Comparison of ENCODE assay signal across 20 cellular contexts in the genomic region with DNA sequence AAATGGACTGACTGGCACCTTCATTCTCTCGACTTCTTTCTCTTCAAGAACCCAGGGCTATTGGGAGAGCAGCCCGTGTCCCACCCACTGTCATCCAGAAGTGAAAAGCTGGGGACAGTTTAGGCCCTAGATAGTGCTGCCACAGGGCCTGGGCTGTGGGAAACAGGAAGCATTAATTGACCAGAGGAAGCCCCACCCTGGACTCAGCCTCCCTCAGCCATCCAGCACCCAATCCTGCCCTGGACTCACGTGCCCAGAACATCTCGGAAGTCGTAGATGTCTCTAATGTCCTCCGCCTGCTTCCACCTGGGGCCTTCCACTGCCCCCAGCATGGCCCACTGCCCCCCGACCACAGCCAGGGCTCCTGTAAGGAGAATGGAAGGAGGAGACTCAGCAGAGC. TPM values are rescaled to one million over a fixed set of nuclear protein-coding genes. Genes with fewer than 3 reads are reported as not detected.
DNase-seq lines count a peak whose midpoint lies in the region; ATAC-seq, FAIRE-seq and TF ChIP-seq lines count a peak whose summit lies in the region.
"Had no signal": no experiment of that assay in that cellular context is flagged by ENCODE, and none has a peak within 500 bp of the region (broad histone marks: within the 10 kb centered on the region; RNA-seq: fewer than 3 reads in every experiment).

No MANE protein-coding gene starts in this region.

- H3K27me3 ChIP-seq in K562 (ENCODE audit: control insufficient read depth in 2 of 2, insufficient read depth in 2 of 2, low read length in 2 of 2) (no peaks in the 10 kb centered on the region), right cardiac atrium (ENCODE audit: control insufficient read depth, insufficient read depth) (no peaks in the 10 kb centered on the region), thoracic aorta (replicated peaks; ENCODE audit: insufficient read depth) (no peaks in the 10 kb centered on the region)

- BruUV-seq in K562 (replicated peaks; lab: Mats Ljungman, UMichigan) = no TSS peak

- H3K27ac ChIP-seq in K562 (ENCODE audit: extremely low read depth, low read depth, low read length) = no peak overlapping the region
- peak overlapping the region; percentile 36 for H3K27ac ChIP-seq in right cardiac atrium (ENCODE audit: low read length)
- H3K27ac ChIP-seq in thoracic aorta = peak overlapping the region; percentile 30 to 31
- H3K27ac ChIP-seq: foreskin keratinocyte, GM23248 had no signal

- no peak for DNase-seq in activated CD8-positive, alpha-beta T cell treated with anti-CD3 and anti-CD28 coated beads for 36 hours
- DNase-seq in activated CD8-positive, alpha-beta T cell treated with anti-CD3 and anti-CD28 coated beads, Interleukin-2, amount 10 ng/mL, durations not matched to agents 7 days and 5 days = no peak
- DNase-seq in K562 (ENCODE audit: extremely low read depth in 1 of 4, low spot score in 3 of 4) (no peak), right cardiac atrium (peak in 2 of 3 donors; percentile 64 to 76), thoracic aorta (ENCODE audit: low spot score) (no peak), NOMO-1 treated with dmso at 0.1 percent for 144 hours (lab: John Stamatoyannopoulos, UW; ENCODE audit: unreplicated experiment) (no peak), GM12892 (ENCODE audit: insufficient read length) (no peak), DMS153 (lab: John Stamatoyannopoulos, UW) (no peak)
- DNase-seq: activated naive CD4-positive, alpha-beta T cell treated with anti-CD3 and anti-CD28 coated beads for 36 hours; Caco-2; endodermal cell; foreskin keratinocyte; mesendoderm; NCI-H446 treated with DMSO at 0.1 percent for 48 hours; SK-N-SH; stimulated activated CD4-positive, alpha-beta T cell treated with anti-CD3 and anti-CD28 coated beads, Interleukin-2, amount 100 ng/mL, for 48 hours; stimulated activated CD8-positive, alpha-beta memory T cell treated with anti-CD3 and anti-CD28 coated beads, Interleukin-4, amount 100 ng/mL, for 48 hours had no signal

- intact Hi-C loops in activated CD8-positive, alpha-beta T cell treated with anti-CD3 and anti-CD28 coated beads for 36 hours (cut with micrococcal nuclease) = no loop called here
- intact Hi-C loops in K562 (cut with micrococcal nuclease) = no loop called here
- intact Hi-C loops in right cardiac atrium (cut with DNase I) = no loop called here

- H3K9me1 ChIP-seq in K562 (ENCODE audit: control insufficient read depth, insufficient read depth, low read length) = no peaks in the 10 kb centered on the region

- peak overlapping the region in 1 of 2 experiments; percentile 85; a peak in 2 of 4 replicates for H3K9ac ChIP-seq in K562 (ENCODE audit: insufficient read depth in 1 of 2, low read depth in 2 of 2, low read length in 2 of 2)
- H3K9ac ChIP-seq: SK-N-SH had no signal

- H3K36me3 ChIP-seq in K562 (ENCODE audit: control insufficient read depth, insufficient read depth, low read length) (no peaks in the 10 kb centered on the region), thoracic aorta (peaks cover 6% of the 10 kb centered on the region)

- WGBS in K562 (ENCODE audit: insufficient coverage, low coverage, missing lambda C conversion rate) = 42% methylated on average over 7 of the region's 7 CpGs
- WGBS in right cardiac atrium = 50% methylated on average over 7 of the region's 7 CpGs

- ATAC-seq in activated CD8-positive, alpha-beta T cell treated with anti-CD3 and anti-CD28 coated beads for 36 hours = no peak
- no peak for ATAC-seq in activated CD8-positive, alpha-beta T cell treated with anti-CD3 and anti-CD28 coated beads, Interleukin-2, amount 10 ng/mL, durations not matched to agents 7 days and 5 days
- ATAC-seq in K562 = no peak
- peak; percentile 39 to 73 for ATAC-seq in right cardiac atrium
- ATAC-seq in thoracic aorta (ENCODE audit: insufficient number of reproducible peaks, low FRiP score, low read depth) = no peak
- ATAC-seq: foreskin keratinocyte, GM12878 had no signal

- H3K4me3 ChIP-seq in K562 (no peak overlapping the region), right cardiac atrium (ENCODE audit: low read length) (no peak overlapping the region), thoracic aorta (no peak overlapping the region)
- H3K4me3 ChIP-seq: GM12878, GM23248 had no signal

- CTCF ChIA-PET in activated CD8-positive, alpha-beta T cell treated with anti-CD3 and anti-CD28 coated beads for 36 hours (lab: Charles Lee) = interaction anchor here (0.7 kb wide), 1 partner anchor 164 kb away, joined by 4 read pairs; no protein-coding TSS in a partner anchor
- CTCF ChIA-PET in activated CD8-positive, alpha-beta T cell treated with anti-CD3 and anti-CD28 coated beads, Interleukin-2, amount 10 ng/mL, durations not matched to agents 7 days and 5 days (lab: Charles Lee) = interaction anchor here (1.5 kb wide), 1 partner anchor 15 kb away, joined by 3 read pairs; no protein-coding TSS in a partner anchor
- CTCF ChIA-PET in K562 (lab: Yijun Ruan, JAX; ENCODE audit: low intra/inter-chr PET ratio) = no interaction called here

- no peak overlapping the region for H2AFZ ChIP-seq in K562 (ENCODE audit: low read depth, low read length)
- H2AFZ ChIP-seq: GM23248 had no signal

- H3K36me3 Mint-ChIP-seq in activated CD8-positive, alpha-beta T cell treated with anti-CD3 and anti-CD28 coated beads for 36 hours (ENCODE audit: low read depth) = peaks cover 28% of the 10 kb centered on the region
- H3K36me3 Mint-ChIP-seq in activated CD8-positive, alpha-beta T cell treated with anti-CD3 and anti-CD28 coated beads, Interleukin-2, amount 10 ng/mL, durations not matched to agents 7 days and 5 days (ENCODE audit: low read depth) = peaks cover 21% of the 10 kb centered on the region

- H3K4me1 Mint-ChIP-seq in activated CD8-positive, alpha-beta T cell treated with anti-CD3 and anti-CD28 coated beads for 36 hours (ENCODE audit: low read depth) = peaks cover 32% of the 10 kb centered on the region
- H3K4me1 Mint-ChIP-seq in activated CD8-positive, alpha-beta T cell treated with anti-CD3 and anti-CD28 coated beads, Interleukin-2, amount 10 ng/mL, durations not matched to agents 7 days and 5 days (ENCODE audit: low read depth) = peaks cover 38% of the 10 kb centered on the region

- in situ Hi-C loops in K562 (cut with MboI) = no loop called here

- no peaks in the 10 kb centered on the region for H4K20me1 ChIP-seq in K562 (replicated peaks; ENCODE audit: control insufficient read depth, insufficient read depth, low read length)

- no peaks in the 10 kb centered on the region for H3K27me3 Mint-ChIP-seq in activated CD8-positive, alpha-beta T cell treated with anti-CD3 and anti-CD28 coated beads for 36 hours
- no peaks in the 10 kb centered on the region for H3K27me3 Mint-ChIP-seq in activated CD8-positive, alpha-beta T cell treated with anti-CD3 and anti-CD28 coated beads, Interleukin-2, amount 10 ng/mL, durations not matched to agents 7 days and 5 days (ENCODE audit: low read depth)

- no peak for FAIRE-seq in K562 (lab: Jason Lieb, UNC)
- FAIRE-seq in GM12892 (lab: Jason Lieb, UNC) = no peak
- FAIRE-seq: bronchial epithelial cell, GM12878 had no signal

- TF ChIP-seq RAD21 in K562 (CRISPR knock-in tag; conservative IDR thresholded peaks at IDR 0.05 in 1 of 2, IDR thresholded peaks at IDR 0.05 in 1 of 2) = no peak

- POLR2A ChIA-PET in activated CD8-positive, alpha-beta T cell treated with anti-CD3 and anti-CD28 coated beads for 36 hours (lab: Charles Lee) = interaction anchor here (1.0 to 3.8 kb wide), 3 partner anchors 10 to 36 kb away, joined by 3 to 25 read pairs (median 6); a partner anchor contains a TSS
- POLR2A ChIA-PET in activated CD8-positive, alpha-beta T cell treated with anti-CD3 and anti-CD28 coated beads, Interleukin-2, amount 10 ng/mL, durations not matched to agents 7 days and 5 days (lab: Charles Lee) = no interaction called here
- POLR2A ChIA-PET in K562 (lab: Yijun Ruan, JAX) = interaction anchor here (0.7 to 1.3 kb wide), 6 partner anchors 11 to 20 kb away, joined by 3 to 5 read pairs (median 4); no protein-coding TSS in a partner anchor

- H3K27ac Mint-ChIP-seq in activated CD8-positive, alpha-beta T cell treated with anti-CD3 and anti-CD28 coated beads for 36 hours = no peak overlapping the region
- no peak overlapping the region for H3K27ac Mint-ChIP-seq in activated CD8-positive, alpha-beta T cell treated with anti-CD3 and anti-CD28 coated beads, Interleukin-2, amount 10 ng/mL, durations not matched to agents 7 days and 5 days
- H3K27ac Mint-ChIP-seq: activated naive CD4-positive, alpha-beta T cell treated with anti-CD3 and anti-CD28 coated beads for 36 hours; endodermal cell had no signal

- H3K9me3 Mint-ChIP-seq in activated CD8-positive, alpha-beta T cell treated with anti-CD3 and anti-CD28 coated beads for 36 hours = no peaks in the 10 kb centered on the region
- H3K9me3 Mint-ChIP-seq in activated CD8-positive, alpha-beta T cell treated with anti-CD3 and anti-CD28 coated beads, Interleukin-2, amount 10 ng/mL, durations not matched to agents 7 days and 5 days (ENCODE audit: insufficient read depth) = no peaks in the 10 kb centered on the region
- H3K9me3 Mint-ChIP-seq: activated naive CD4-positive, alpha-beta T cell treated with anti-CD3 and anti-CD28 coated beads for 36 hours; endodermal cell had no signal

- no peaks in the 10 kb centered on the region for H3K9me3 ChIP-seq in K562 (replicated peaks; ENCODE audit: control insufficient read depth, insufficient read depth, low read depth, low read length)
- no peaks in the 10 kb centered on the region for H3K9me3 ChIP-seq in right cardiac atrium (ENCODE audit: control insufficient read depth, low read length)
- no peaks in the 10 kb centered on the region for H3K9me3 ChIP-seq in thoracic aorta
- H3K9me3 ChIP-seq: Caco-2, SK-N-SH had no signal

- no peak for TF ChIP-seq EP300 in K562 (IDR thresholded peaks at IDR 0.05; ENCODE audit: low read length)

- peak overlapping the region; percentile 16 for H3K4me3 Mint-ChIP-seq in activated CD8-positive, alpha-beta T cell treated with anti-CD3 and anti-CD28 coated beads for 36 hours
- H3K4me3 Mint-ChIP-seq in activated CD8-positive, alpha-beta T cell treated with anti-CD3 and anti-CD28 coated beads, Interleukin-2, amount 10 ng/mL, durations not matched to agents 7 days and 5 days = no peak overlapping the region
- H3K4me3 Mint-ChIP-seq: activated naive CD4-positive, alpha-beta T cell treated with anti-CD3 and anti-CD28 coated beads for 36 hours; endodermal cell had no signal

- H3K79me2 ChIP-seq in K562 (ENCODE audit: control insufficient read depth, insufficient read depth, low read length) = no peaks in the 10 kb centered on the region

- H3K4me2 ChIP-seq in K562 (ENCODE audit: insufficient read depth, low read length) = no peak overlapping the region

- H3K4me1 ChIP-seq in K562 (replicated peaks in 1 of 2; ENCODE audit: control insufficient read depth in 2 of 2, insufficient read depth in 2 of 2, low read length in 2 of 2) = peaks cover 0 to 19% of the 10 kb centered on the region in 2 experiments; a peak in 3 of 5 replicates
- peaks cover 5% of the 10 kb centered on the region for H3K4me1 ChIP-seq in right cardiac atrium (ENCODE audit: control insufficient read depth, insufficient read depth, low read length)
- H3K4me1 ChIP-seq in thoracic aorta (ENCODE audit: control insufficient read depth in 1 of 2, low read depth in 2 of 2) = peaks cover 32 to 37% of the 10 kb centered on the region in 2 donors
- H3K4me1 ChIP-seq: foreskin keratinocyte had no signal

- no peak for TF ChIP-seq POLR2A in K562 (conservative IDR thresholded peaks at IDR 0.05)
- TF ChIP-seq POLR2A in GM12892 (IDR thresholded peaks at IDR 0.05; ENCODE audit: low read depth, low read length) = no peak

- no peak for TF ChIP-seq CTCF in activated CD8-positive, alpha-beta T cell treated with anti-CD3 and anti-CD28 coated beads for 36 hours (IDR thresholded peaks at IDR 0.05)
- TF ChIP-seq CTCF in K562 (IDR thresholded peaks at IDR 0.05 in 2 of 3, conservative IDR thresholded peaks at IDR 0.05 in 1 of 3; ENCODE audit: insufficient read depth in 2 of 3, low read depth in 1 of 3, low read length in 3 of 3) = no peak
- TF ChIP-seq CTCF in thoracic aorta (IDR thresholded peaks at IDR 0.05) = no peak

RNA-seq across cellular contexts. Expression of a gene that starts 2.3 kb away (rescaled TPM):
- 10 to 100 TPM; 41.7 to 45.7 TPM for total RNA-seq in activated CD8-positive, alpha-beta T cell treated with anti-CD3 and anti-CD28 coated beads for 36 hours
- total RNA-seq in activated CD8-positive, alpha-beta T cell treated with anti-CD3 and anti-CD28 coated beads, Interleukin-2, amount 10 ng/mL, durations not matched to agents 7 days and 5 days = 10 to 100 TPM; 33.5 to 35.7 TPM
- total RNA-seq in K562 (2011; cell fraction: chromatin; rRNA removed; ENCODE audit: low replicate concordance) = 2.0 and 4.8 TPM in 2 replicates
- 4.2 and 4.6 TPM in 2 replicates for total RNA-seq in K562 (2011; cell fraction: nucleolus; rRNA removed)
- total RNA-seq in K562 (2011; cell fraction: nucleoplasm; rRNA removed) = 2.3 and 3.2 TPM in 2 replicates
- total RNA-seq in K562 (2014; rRNA removed) (10.7 and 13.9 TPM in 2 replicates), K562 (2014; rRNA removed; fragmentation: Illumina TruSeq; extraction: Trizol) (4.4 and 4.7 TPM in 2 replicates), K562 (2015; rRNA removed; fragmentation: Illumina TruSeq; extraction: Trizol) (6.1 and 6.6 TPM in 2 replicates), K562 (2021) (5.2 and 6.2 TPM in 2 replicates), right cardiac atrium (10 to 100 TPM; 20.1 to 24.9 (median 21.0) TPM), thoracic aorta (10 to 100 TPM; 50.9 to 69.7 TPM)
- polyA plus RNA-seq in K562 (2011; rRNA removed) (7.3 and 8.4 TPM in 2 replicates), K562 (2014; fragmentation: Illumina TruSeq; extraction: Trizol) (6.0 and 6.2 TPM in 2 replicates), K562 (2014; fragmentation: Nextera tagmentation; extraction: Ambion mirVana) (under 1 TPM; 0.23 to 0.39 TPM), K562 (2014; rRNA removed) (7.7 and 10.6 TPM in 2 replicates), right cardiac atrium (22.1 TPM)
- 5.8 and 12.1 TPM in 2 replicates for polyA plus RNA-seq in K562 (2011; cell fraction: cytosol; rRNA removed)
- polyA plus RNA-seq in K562 (2011; cell fraction: nucleus; rRNA removed) = 6.0 and 9.9 TPM in 2 replicates
- polyA plus RNA-seq in K562 (2012) = 7.7 and 9.7 TPM in 2 replicates
- polyA minus RNA-seq in K562 (2011; rRNA and poly(A)+ RNA removed) = 2.6 and 2.9 TPM in 2 replicates
- polyA minus RNA-seq in K562 (2011; cell fraction: cytosol; rRNA and poly(A)+ RNA removed) = 3.1 and 3.6 TPM in 2 replicates
- 1.3 and 2.4 TPM in 2 replicates for polyA minus RNA-seq in K562 (2011; cell fraction: nucleus; rRNA and poly(A)+ RNA removed)
- polyA plus RNA-seq in GM12892 (2012; ENCODE audit: missing spikeins) = 3.3 TPM

RNA-seq across cellular contexts. Expression of a gene that starts 17.7 kb away (rescaled TPM):
- 10 to 100 TPM; 32.4 to 39.3 TPM for total RNA-seq in activated CD8-positive, alpha-beta T cell treated with anti-CD3 and anti-CD28 coated beads for 36 hours
- total RNA-seq in activated CD8-positive, alpha-beta T cell treated with anti-CD3 and anti-CD28 coated beads, Interleukin-2, amount 10 ng/mL, durations not matched to agents 7 days and 5 days = 10 to 100 TPM; 36.9 to 37.7 TPM
- 74.9 and 150 TPM in 2 replicates for total RNA-seq in K562 (2011; cell fraction: chromatin; rRNA removed; ENCODE audit: low replicate concordance)
- total RNA-seq in K562 (2011; cell fraction: nucleolus; rRNA removed) = 93.6 and 122 TPM in 2 replicates
- total RNA-seq in K562 (2011; cell fraction: nucleoplasm; rRNA removed) = 99.4 and 140 TPM in 2 replicates
- 27.6 and 39.3 TPM in 2 replicates for total RNA-seq in K562 (2014; rRNA removed)
- 14.6 and 18.2 TPM in 2 replicates for total RNA-seq in K562 (2014; rRNA removed; fragmentation: Illumina TruSeq; extraction: Trizol)
- 26.4 and 27.5 TPM in 2 replicates for total RNA-seq in K562 (2015; rRNA removed; fragmentation: Illumina TruSeq; extraction: Trizol)
- 23.6 and 25.7 TPM in 2 replicates for total RNA-seq in K562 (2021)
- polyA plus RNA-seq in K562 (2011; rRNA removed) = 26.6 and 31.0 TPM in 2 replicates
- polyA plus RNA-seq in K562 (2011; cell fraction: cytosol; rRNA removed) = 27.6 and 51.7 TPM in 2 replicates
- polyA plus RNA-seq in K562 (2011; cell fraction: nucleus; rRNA removed) = 41.4 and 56.0 TPM in 2 replicates
- polyA plus RNA-seq in K562 (2012) = 23.4 and 31.1 TPM in 2 replicates
- 32.3 and 33.0 TPM in 2 replicates for polyA plus RNA-seq in K562 (2014; fragmentation: Illumina TruSeq; extraction: Trizol)
- 10 to 100 TPM in 1 of 2 experiments, 1 to 10 TPM in 1; 6.6 to 12.0 TPM for polyA plus RNA-seq in K562 (2014; fragmentation: Nextera tagmentation; extraction: Ambion mirVana)
- 24.4 and 26.5 TPM in 2 replicates for polyA plus RNA-seq in K562 (2014; rRNA removed)
- polyA minus RNA-seq in K562 (2011; rRNA and poly(A)+ RNA removed) = 38.9 and 47.9 TPM in 2 replicates
- 16.7 and 29.9 TPM in 2 replicates for polyA minus RNA-seq in K562 (2011; cell fraction: cytosol; rRNA and poly(A)+ RNA removed)
- polyA minus RNA-seq in K562 (2011; cell fraction: nucleus; rRNA and poly(A)+ RNA removed) = 52.4 and 57.1 TPM in 2 replicates
- 10 to 100 TPM in 3 of 4 donors, 1 to 10 TPM in 1; 9.6 to 15.5 (median 15.1) TPM for total RNA-seq in right cardiac atrium
- 13.4 TPM for polyA plus RNA-seq in right cardiac atrium
- 10 to 100 TPM; 23.0 to 26.3 TPM for total RNA-seq in thoracic aorta
- polyA plus RNA-seq in GM12892 (2012; ENCODE audit: missing spikeins) = 18.4 TPM

RNA-seq across cellular contexts. Expression of a gene that starts 24.9 kb away (rescaled TPM):
- total RNA-seq in activated CD8-positive, alpha-beta T cell treated with anti-CD3 and anti-CD28 coated beads for 36 hours = 10 to 100 TPM; 57.5 to 58.3 TPM
- 10 to 100 TPM; 83.2 to 85.6 TPM for total RNA-seq in activated CD8-positive, alpha-beta T cell treated with anti-CD3 and anti-CD28 coated beads, Interleukin-2, amount 10 ng/mL, durations not matched to agents 7 days and 5 days
- total RNA-seq in K562 (2011; cell fraction: chromatin; rRNA removed; ENCODE audit: low replicate concordance) = 29.0 and 52.4 TPM in 2 replicates
- 42.1 and 48.7 TPM in 2 replicates for total RNA-seq in K562 (2011; cell fraction: nucleolus; rRNA removed)
- 34.6 and 42.7 TPM in 2 replicates for total RNA-seq in K562 (2011; cell fraction: nucleoplasm; rRNA removed)
- total RNA-seq in K562 (2014; rRNA removed) (110 and 136 TPM in 2 replicates), K562 (2014; rRNA removed; fragmentation: Illumina TruSeq; extraction: Trizol) (32.7 and 40.6 TPM in 2 replicates), K562 (2015; rRNA removed; fragmentation: Illumina TruSeq; extraction: Trizol) (74.5 and 74.8 TPM in 2 replicates), K562 (2021) (85.8 and 89.7 TPM in 2 replicates), right cardiac atrium (10 to 100 TPM; 42.0 to 51.3 (median 46.3) TPM), thoracic aorta (10 to 100 TPM; 61.7 to 73.6 TPM)
- polyA plus RNA-seq in K562 (2011; rRNA removed) (60.6 and 62.8 TPM in 2 replicates), K562 (2014; fragmentation: Illumina TruSeq; extraction: Trizol) (97.8 and 103 TPM in 2 replicates), K562 (2014; fragmentation: Nextera tagmentation; extraction: Ambion mirVana) (1 to 10 TPM; 4.1 to 6.3 TPM), K562 (2014; rRNA removed) (91.6 and 94.0 TPM in 2 replicates), right cardiac atrium (38.4 TPM)
- polyA plus RNA-seq in K562 (2011; cell fraction: cytosol; rRNA removed) = 74.1 and 114 TPM in 2 replicates
- 61.6 and 83.0 TPM in 2 replicates for polyA plus RNA-seq in K562 (2011; cell fraction: nucleus; rRNA removed)
- polyA plus RNA-seq in K562 (2012) = 75.7 and 143 TPM in 2 replicates
- polyA minus RNA-seq in K562 (2011; rRNA and poly(A)+ RNA removed) = 29.9 and 37.5 TPM in 2 replicates
- 52.9 and 57.8 TPM in 2 replicates for polyA minus RNA-seq in K562 (2011; cell fraction: cytosol; rRNA and poly(A)+ RNA removed)
- 19.1 and 22.5 TPM in 2 replicates for polyA minus RNA-seq in K562 (2011; cell fraction: nucleus; rRNA and poly(A)+ RNA removed)
- polyA plus RNA-seq in GM12892 (2012; ENCODE audit: missing spikeins) = 30.4 TPM

RNA-seq across cellular contexts. Expression of a gene that starts 25.5 kb away (rescaled TPM):
- 100 to 1,000 TPM; 205 to 208 TPM for total RNA-seq in activated CD8-positive, alpha-beta T cell treated with anti-CD3 and anti-CD28 coated beads for 36 hours
- 100 to 1,000 TPM; 317 to 321 TPM for total RNA-seq in activated CD8-positive, alpha-beta T cell treated with anti-CD3 and anti-CD28 coated beads, Interleukin-2, amount 10 ng/mL, durations not matched to agents 7 days and 5 days
- 240 and 326 TPM in 2 replicates for total RNA-seq in K562 (2011; cell fraction: chromatin; rRNA removed; ENCODE audit: low replicate concordance)
- 165 and 200 TPM in 2 replicates for total RNA-seq in K562 (2011; cell fraction: nucleolus; rRNA removed)
- total RNA-seq in K562 (2011; cell fraction: nucleoplasm; rRNA removed) = 225 and 232 TPM in 2 replicates
- 138 and 139 TPM in 2 replicates for total RNA-seq in K562 (2014; rRNA removed)
- total RNA-seq in K562 (2014; rRNA removed; fragmentation: Illumina TruSeq; extraction: Trizol) = 132 and 143 TPM in 2 replicates
- total RNA-seq in K562 (2015; rRNA removed; fragmentation: Illumina TruSeq; extraction: Trizol) = 118 and 131 TPM in 2 replicates
- total RNA-seq in K562 (2021) = 153 and 154 TPM in 2 replicates
- polyA plus RNA-seq in K562 (2011; rRNA removed) = 60.3 and 106 TPM in 2 replicates
- polyA plus RNA-seq in K562 (2011; cell fraction: cytosol; rRNA removed) = 69.7 and 88.3 TPM in 2 replicates
- polyA plus RNA-seq in K562 (2011; cell fraction: nucleus; rRNA removed) = 76.1 and 100.0 TPM in 2 replicates
- 106 and 149 TPM in 2 replicates for polyA plus RNA-seq in K562 (2012)
- polyA plus RNA-seq in K562 (2014; fragmentation: Illumina TruSeq; extraction: Trizol) = 119 and 128 TPM in 2 replicates
- 10 to 100 TPM; 20.1 to 28.1 TPM for polyA plus RNA-seq in K562 (2014; fragmentation: Nextera tagmentation; extraction: Ambion mirVana)
- 112 and 129 TPM in 2 replicates for polyA plus RNA-seq in K562 (2014; rRNA removed)
- 147 and 187 TPM in 2 replicates for polyA minus RNA-seq in K562 (2011; rRNA and poly(A)+ RNA removed)
- 104 and 125 TPM in 2 replicates for polyA minus RNA-seq in K562 (2011; cell fraction: cytosol; rRNA and poly(A)+ RNA removed)
- 79.2 and 112 TPM in 2 replicates for polyA minus RNA-seq in K562 (2011; cell fraction: nucleus; rRNA and poly(A)+ RNA removed)
- 100 to 1,000 TPM in 1 of 4 donors, 10 to 100 TPM in 3; 63.8 to 104 (median 73.0) TPM for total RNA-seq in right cardiac atrium
- polyA plus RNA-seq in right cardiac atrium = 51.1 TPM
- 100 to 1,000 TPM; 196 to 204 TPM for total RNA-seq in thoracic aorta
- 209 TPM for polyA plus RNA-seq in GM12892 (2012; ENCODE audit: missing spikeins)

RNA-seq across cellular contexts. Expression of a gene that starts 35.9 kb away (rescaled TPM):
- 10 to 100 TPM; 28.2 to 32.3 TPM for total RNA-seq in activated CD8-positive, alpha-beta T cell treated with anti-CD3 and anti-CD28 coated beads for 36 hours
- total RNA-seq in activated CD8-positive, alpha-beta T cell treated with anti-CD3 and anti-CD28 coated beads, Interleukin-2, amount 10 ng/mL, durations not matched to agents 7 days and 5 days = 10 to 100 TPM; 54.7 to 57.4 TPM
- 33.6 and 67.8 TPM in 2 replicates for total RNA-seq in K562 (2011; cell fraction: chromatin; rRNA removed; ENCODE audit: low replicate concordance)
- total RNA-seq in K562 (2011; cell fraction: nucleolus; rRNA removed) = 33.7 and 49.2 TPM in 2 replicates
- 26.6 and 32.0 TPM in 2 replicates for total RNA-seq in K562 (2011; cell fraction: nucleoplasm; rRNA removed)
- total RNA-seq in K562 (2014; rRNA removed) = 29.9 and 38.9 TPM in 2 replicates
- total RNA-seq in K562 (2014; rRNA removed; fragmentation: Illumina TruSeq; extraction: Trizol) = 12.6 and 13.5 TPM in 2 replicates
- 23.5 and 25.5 TPM in 2 replicates for total RNA-seq in K562 (2015; rRNA removed; fragmentation: Illumina TruSeq; extraction: Trizol)
- 40.2 and 40.6 TPM in 2 replicates for total RNA-seq in K562 (2021)
- 12.7 and 16.6 TPM in 2 replicates for polyA plus RNA-seq in K562 (2011; rRNA removed)
- 12.3 and 19.3 TPM in 2 replicates for polyA plus RNA-seq in K562 (2011; cell fraction: cytosol; rRNA removed)
- polyA plus RNA-seq in K562 (2011; cell fraction: nucleus; rRNA removed) = 46.8 and 95.4 TPM in 2 replicates
- polyA plus RNA-seq in K562 (2012) = 23.7 and 24.3 TPM in 2 replicates
- 26.7 and 30.5 TPM in 2 replicates for polyA plus RNA-seq in K562 (2014; fragmentation: Illumina TruSeq; extraction: Trizol)
- polyA plus RNA-seq in K562 (2014; fragmentation: Nextera tagmentation; extraction: Ambion mirVana) = 1 to 10 TPM; 1.1 to 1.4 TPM
- polyA plus RNA-seq in K562 (2014; rRNA removed) = 26.0 and 32.8 TPM in 2 replicates
- 14.6 and 16.9 TPM in 2 replicates for polyA minus RNA-seq in K562 (2011; rRNA and poly(A)+ RNA removed)
- 15.2 and 22.2 TPM in 2 replicates for polyA minus RNA-seq in K562 (2011; cell fraction: cytosol; rRNA and poly(A)+ RNA removed)
- 24.9 and 29.5 TPM in 2 replicates for polyA minus RNA-seq in K562 (2011; cell fraction: nucleus; rRNA and poly(A)+ RNA removed)
- 10 to 100 TPM in 3 of 4 donors, 1 to 10 TPM in 1; 9.2 to 12.0 (median 11.7) TPM for total RNA-seq in right cardiac atrium
- 6.4 TPM for polyA plus RNA-seq in right cardiac atrium
- 10 to 100 TPM; 16.4 to 21.0 TPM for total RNA-seq in thoracic aorta
- 6.1 TPM for polyA plus RNA-seq in GM12892 (2012; ENCODE audit: missing spikeins)

Comparison
In these comparisons a context has a peak if more than half of its experiments do, and no peak if none do; other contexts are left out.
1. ATAC-seq: peak in right cardiac atrium (2 of 2); none in activated CD8-positive, alpha-beta T cell treated with anti-CD3 and anti-CD28 coated beads for 36 hours (single experiment), activated CD8-positive, alpha-beta T cell treated with anti-CD3 and anti-CD28 coated beads, Interleukin-2, amount 10 ng/mL, durations not matched to agents 7 days and 5 days (single experiment), K562 (single experiment) and thoracic aorta (single experiment).
2. DNase-seq: peak in right cardiac atrium (2 of 3); none in activated CD8-positive, alpha-beta T cell treated with anti-CD3 and anti-CD28 coated beads for 36 hours (single experiment), activated CD8-positive, alpha-beta T cell treated with anti-CD3 and anti-CD28 coated beads, Interleukin-2, amount 10 ng/mL, durations not matched to agents 7 days and 5 days (single experiment), K562 (0 of 4), thoracic aorta (single experiment), NOMO-1 treated with dmso at 0.1 percent for 144 hours (single experiment), GM12892 (single experiment) and DMS153 (single experiment).